9 cellular contexts compared by ENCODE assay signal in the genomic region with DNA sequence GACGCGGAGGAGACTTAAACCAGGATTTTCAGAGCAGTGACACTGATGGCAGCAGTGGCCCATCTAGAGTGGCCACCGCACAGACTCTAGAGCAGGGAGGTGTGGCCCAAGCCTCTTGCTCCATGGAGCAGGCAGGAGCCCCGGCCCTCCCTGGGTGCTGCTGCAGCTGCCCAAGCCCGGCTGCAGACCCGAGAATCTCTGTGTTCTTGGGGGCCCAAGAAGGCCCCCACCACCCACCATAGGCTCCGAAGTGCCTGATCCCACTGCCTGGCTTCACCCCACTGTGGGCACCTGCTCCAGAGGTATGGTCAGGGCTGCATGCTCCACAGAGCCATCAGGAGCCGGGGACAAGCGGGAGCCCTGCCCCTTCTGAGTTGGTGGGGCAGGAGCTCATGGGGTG.
"Had no signal": no experiment of that assay in that cellular context is flagged by ENCODE, and none has a peak within 500 bp of the region (broad histone marks: within the 10 kb centered on the region; RNA-seq: fewer than 3 reads in every experiment).

No MANE protein-coding gene starts in this region.

- ATAC-seq: HCT116, K562 had no signal

- H3K4me3 ChIP-seq: GM23248, HAP-1, K562 had no signal

- H3K4me1 ChIP-seq: HAP-1 had no signal

- H3K9me3 Mint-ChIP-seq: HFFc6 had no signal

- H3K9me3 ChIP-seq: HAP-1 had no signal

- DNase-seq: GM23248, GOT3, H7, HFFc6, IMR-90 had no signal

- H3K27ac Mint-ChIP-seq: HFFc6 had no signal

- H3K36me3 ChIP-seq: HAP-1 had no signal

- H3K27ac ChIP-seq: GM23248 had no signal

- FAIRE-seq: HTR-8/SVneo, K562 had no signal

- H3K4me3 Mint-ChIP-seq: HFFc6 had no signal
